In genomic region chr5:156411131-156411727, GRCh38 we compare ENCODE assay signal across 2 cellular contexts.
A peak's percentile ranks its signal among the peaks of the same experiment; 100 is the strongest.
TF ChIP-seq lines count a peak whose summit lies in the region.

No MANE protein-coding gene starts in this region.

TF ChIP-seq in A549, 52 proteins besides CTCF, POLR2A, EP300 and RAD21 (continued from another document):
- TF ChIP-seq JUN (IDR thresholded peaks at IDR 0.05) (0 out of 5 replicates have a peak, but pooled peaks of 1 of the 2 experiments have one; percentile 22), ESRRA (IDR thresholded peaks at IDR 0.05; ENCODE audit: borderline replicate concordance, low read length) (no peak), FOSL2 (IDR thresholded peaks at IDR 0.05) (peak; percentile 37; the same call in 1 of the 2 replicates), FOSL2 (CRISPR knock-in tag; IDR thresholded peaks at IDR 0.05) (0 out of 2 replicates have a peak, but pooled peaks have one; percentile 20)
TF ChIP-seq in A549: peak in this region for 3.

TF ChIP-seq in IMR-90, 13 proteins besides CTCF, POLR2A, EP300 and RAD21 (continued from another document):
- no peak for TF ChIP-seq MAFK (IDR thresholded peaks at IDR 0.05; ENCODE audit: low read depth, low read length)
- TF ChIP-seq USF2 (IDR thresholded peaks at IDR 0.05; ENCODE audit: low read depth, low read length) = no peak
- 0 out of 2 replicates have a peak, but pooled peaks have one; percentile 40 for TF ChIP-seq FOS (IDR thresholded peaks at IDR 0.05; ENCODE audit: low read depth, low read length)
- no peak for TF ChIP-seq NFE2L2 (IDR thresholded peaks at IDR 0.05; ENCODE audit: low read depth, low read length)
